In the genomic region with DNA sequence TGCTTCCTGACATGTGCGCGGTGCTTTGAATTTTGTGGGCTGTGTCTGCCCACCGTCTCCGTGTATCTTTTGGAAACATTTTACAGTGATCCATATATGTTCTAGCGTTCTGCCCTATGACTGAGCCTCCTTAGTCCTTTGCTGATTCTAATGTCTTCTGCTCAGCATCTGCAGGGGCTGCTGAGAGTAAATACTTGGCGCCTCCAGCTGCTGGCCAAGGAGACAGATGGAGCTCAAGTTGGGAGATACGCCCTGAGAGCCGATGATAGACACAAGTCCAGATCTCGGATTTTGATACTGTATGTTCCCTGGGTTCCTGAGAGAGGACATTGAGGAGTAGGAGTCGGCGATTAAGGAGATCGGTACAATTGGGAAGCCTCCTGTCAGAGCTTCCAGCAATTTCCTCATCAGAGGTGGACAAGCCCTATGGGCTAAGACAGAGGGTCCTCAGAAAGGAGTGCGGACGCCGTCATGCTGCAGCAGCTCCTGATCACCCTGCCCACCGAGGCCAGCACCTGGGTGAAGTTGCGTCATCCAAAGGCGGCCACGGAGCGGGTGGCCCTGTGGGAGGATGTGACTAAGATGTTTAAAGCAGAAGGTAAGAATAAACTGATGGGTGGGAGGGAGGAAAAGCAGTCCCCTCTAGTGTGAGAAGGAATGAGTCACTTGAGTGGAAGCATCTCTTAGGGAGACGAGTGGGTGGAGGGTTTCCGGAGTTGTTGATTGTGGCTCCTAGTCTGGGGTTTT, we compare ENCODE assay signal across 8 cellular contexts. TPM values are rescaled to one million over a fixed set of nuclear protein-coding genes. Genes with fewer than 3 reads are reported as not detected.
DNase-seq lines count a peak whose midpoint lies in the region; ATAC-seq, FAIRE-seq and TF ChIP-seq lines count a peak whose summit lies in the region.

No MANE protein-coding gene starts in this region.

- H3K27me3 ChIP-seq in cardiac muscle cell (no peaks in the 10 kb centered on the region), tibial nerve (no peaks in the 10 kb centered on the region)

- TF ChIP-seq EP300 in tibial nerve (IDR thresholded peaks at IDR 0.05): no peak

- H3K4me3 ChIP-seq in cardiac muscle cell (peak overlapping the region; percentile 78), tibial nerve (peak overlapping the region; percentile 46 to 74 (median 54))

- peak; percentile 11 for DNase-seq in SIG-M5 treated with dmso at 0.1 percent for 504 hours (lab: John Stamatoyannopoulos, UW; ENCODE audit: unreplicated experiment)
- no peak for DNase-seq in SIG-M5 (lab: John Stamatoyannopoulos, UW)
- peak; percentile 59 for DNase-seq in RCC 7860 (ENCODE audit: low spot score)
- DNase-seq in activated naive CD4-positive, alpha-beta T cell treated with Interleukin-2 at 50 U/mL for 16 hours: peak; percentile 88
- DNase-seq in cardiac muscle cell (ENCODE audit: low read depth in 1 of 2, low spot score in 1 of 2): peak in 1 of 2 donors; percentile 62
- peak; percentile 35 for DNase-seq in pons (ENCODE audit: low spot score)
- DNase-seq in tibial nerve (ENCODE audit: low spot score in 2 of 2): peak in 1 of 2 donors; percentile 6

- TF ChIP-seq CTCF in cardiac muscle cell (IDR thresholded peaks at IDR 0.05; ENCODE audit: low read depth, low read length) (no peak), tibial nerve (IDR thresholded peaks at IDR 0.05) (no peak)

- H3K27ac ChIP-seq in cardiac muscle cell (peak overlapping the region; percentile 81), tibial nerve (peak overlapping the region in 3 of 4 donors; percentile 68 to 76 (median 72))

- no peak for FAIRE-seq in RCC 7860 (lab: Jason Lieb, UNC)

- WGBS in tibial nerve, 2 donors: 20 to 25% methylated on average over 22 of the region's 22 CpGs

- no peaks in the 10 kb centered on the region for H3K4me1 ChIP-seq in cardiac muscle cell (ENCODE audit: low read depth)
- H3K4me1 ChIP-seq in tibial nerve: peaks cover 0 to 15% (median 5%) of the 10 kb centered on the region in 4 donors

- H3K9me3 ChIP-seq in cardiac muscle cell (ENCODE audit: low read depth): no peaks in the 10 kb centered on the region
- peaks cover 0 to 35% (median 3%) of the 10 kb centered on the region in 4 donors for H3K9me3 ChIP-seq in tibial nerve

- ATAC-seq in HG03159 (IDR thresholded peaks at IDR 0.05; ENCODE audit: unreplicated experiment): peak; percentile 40

- no peak for TF ChIP-seq POLR2A in tibial nerve (IDR thresholded peaks at IDR 0.05)

- H3K36me3 ChIP-seq in cardiac muscle cell (no peaks in the 10 kb centered on the region), tibial nerve (peaks cover 0 to 17% (median 0%) of the 10 kb centered on the region in 3 donors)

RNA-seq across cellular contexts. Expression of gene ZFP69B, which starts 0.4 kb away (rescaled TPM):
- total RNA-seq in cardiac muscle cell: 2.3 and 2.7 TPM in 2 replicates
- 3.2 and 3.7 TPM in 2 replicates for polyA plus RNA-seq in cardiac muscle cell
- total RNA-seq in tibial nerve: 1 to 10 TPM in 2 of 4 donors, under 1 TPM in 2; 0.39 to 2.3 (median 1.3) TPM

RNA-seq across cellular contexts. Expression of gene ZFP69, which starts 26.4 kb away (rescaled TPM):
- 2.9 and 4.9 TPM in 2 replicates for total RNA-seq in cardiac muscle cell
- 3.2 and 7.2 TPM in 2 replicates for polyA plus RNA-seq in cardiac muscle cell
- 1 to 10 TPM; 1.7 to 7.6 (median 3.4) TPM for total RNA-seq in tibial nerve

RNA-seq across cellular contexts. Expression of gene EXO5, which starts 57.9 kb away (rescaled TPM):
- total RNA-seq in cardiac muscle cell: 6.3 and 6.6 TPM in 2 replicates
- 6.1 and 8.9 TPM in 2 replicates for polyA plus RNA-seq in cardiac muscle cell
- total RNA-seq in tibial nerve: 1 to 10 TPM; 2.0 to 6.5 (median 4.6) TPM
